1 cellular context compared by ENCODE assay signal in genomic region chr2:141513853-141514252, GRCh38.
A peak's percentile ranks its signal among the peaks of the same experiment; 100 is the strongest.
TF ChIP-seq lines count a peak whose summit lies in the region.

No MANE protein-coding gene starts in this region.

TF ChIP-seq in GM12878, 131 proteins besides CTCF, POLR2A, EP300 and RAD21 (continued from another document and continues in another):
- TF ChIP-seq CUX1 (IDR thresholded peaks at IDR 0.05; ENCODE audit: insufficient replicate concordance, low read depth, low read length): no peak
- peak; percentile 71; the same call in 1 of the 2 replicates for TF ChIP-seq TCF3 (IDR thresholded peaks at IDR 0.05; ENCODE audit: borderline replicate concordance, insufficient read depth, low read depth, low read length)
- TF ChIP-seq NFXL1 (IDR thresholded peaks at IDR 0.05; ENCODE audit: borderline replicate concordance): no peak
- TF ChIP-seq BRCA1 (IDR thresholded peaks at IDR 0.05; ENCODE audit: low read depth, low read length): no peak
- TF ChIP-seq TCF12 (IDR thresholded peaks at IDR 0.05; ENCODE audit: low read depth, low read length): peak; percentile 57; the same call in 1 of the 2 replicates
- TF ChIP-seq BCL11A (IDR thresholded peaks at IDR 0.05; ENCODE audit: low read depth, low read length): peak; percentile 100
- no peak for TF ChIP-seq E4F1 (IDR thresholded peaks at IDR 0.05; ENCODE audit: borderline replicate concordance, partially characterized antibody)
- TF ChIP-seq NFIC (IDR thresholded peaks at IDR 0.05; ENCODE audit: low read depth, low read length): peak; percentile 99
- TF ChIP-seq MLLT1 (IDR thresholded peaks at IDR 0.05): no peak
- TF ChIP-seq ETV6 (conservative IDR thresholded peaks at IDR 0.05 in 1 of 2, IDR thresholded peaks at IDR 0.05 in 1 of 2; ENCODE audit: borderline replicate concordance in 1 of 2, low read depth in 1 of 2): peak in 1 of 2 experiments; percentile 98; a peak in 2 of 4 replicates
- TF ChIP-seq, protein P1, sequence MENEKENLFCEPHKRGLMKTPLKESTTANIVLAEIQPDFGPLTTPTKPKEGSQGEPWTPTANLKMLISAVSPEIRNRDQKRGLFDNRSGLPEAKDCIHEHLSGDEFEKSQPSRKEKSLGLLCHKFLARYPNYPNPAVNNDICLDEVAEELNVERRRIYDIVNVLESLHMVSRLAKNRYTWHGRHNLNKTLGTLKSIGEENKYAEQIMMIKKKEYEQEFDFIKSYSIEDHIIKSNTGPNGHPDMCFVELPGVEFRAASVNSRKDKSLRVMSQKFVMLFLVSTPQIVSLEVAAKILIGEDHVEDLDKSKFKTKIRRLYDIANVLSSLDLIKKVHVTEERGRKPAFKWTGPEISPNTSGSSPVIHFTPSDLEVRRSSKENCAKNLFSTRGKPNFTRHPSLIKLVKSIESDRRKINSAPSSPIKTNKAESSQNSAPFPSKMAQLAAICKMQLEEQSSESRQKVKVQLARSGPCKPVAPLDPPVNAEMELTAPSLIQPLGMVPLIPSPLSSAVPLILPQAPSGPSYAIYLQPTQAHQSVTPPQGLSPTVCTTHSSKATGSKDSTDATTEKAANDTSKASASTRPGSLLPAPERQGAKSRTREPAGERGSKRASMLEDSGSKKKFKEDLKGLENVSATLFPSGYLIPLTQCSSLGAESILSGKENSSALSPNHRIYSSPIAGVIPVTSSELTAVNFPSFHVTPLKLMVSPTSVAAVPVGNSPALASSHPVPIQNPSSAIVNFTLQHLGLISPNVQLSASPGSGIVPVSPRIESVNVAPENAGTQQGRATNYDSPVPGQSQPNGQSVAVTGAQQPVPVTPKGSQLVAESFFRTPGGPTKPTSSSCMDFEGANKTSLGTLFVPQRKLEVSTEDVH (IDR thresholded peaks at IDR 0.05; ENCODE audit: low read depth, partially characterized antibody): no peak
- TF ChIP-seq MXI1 (IDR thresholded peaks at IDR 0.05; ENCODE audit: low read depth, low read length): no peak
- no peak for TF ChIP-seq HDGF (IDR thresholded peaks at IDR 0.05)
- TF ChIP-seq ZNF622 (IDR thresholded peaks at IDR 0.05): no peak
- TF ChIP-seq EZH2 (IDR thresholded peaks at IDR 0.05; ENCODE audit: borderline replicate concordance, control insufficient read depth, low read depth, low read length): no peak
- peak; percentile 80 for TF ChIP-seq TBL1XR1 (IDR thresholded peaks at IDR 0.05; ENCODE audit: low read depth, low read length)
- TF ChIP-seq, protein P2, sequence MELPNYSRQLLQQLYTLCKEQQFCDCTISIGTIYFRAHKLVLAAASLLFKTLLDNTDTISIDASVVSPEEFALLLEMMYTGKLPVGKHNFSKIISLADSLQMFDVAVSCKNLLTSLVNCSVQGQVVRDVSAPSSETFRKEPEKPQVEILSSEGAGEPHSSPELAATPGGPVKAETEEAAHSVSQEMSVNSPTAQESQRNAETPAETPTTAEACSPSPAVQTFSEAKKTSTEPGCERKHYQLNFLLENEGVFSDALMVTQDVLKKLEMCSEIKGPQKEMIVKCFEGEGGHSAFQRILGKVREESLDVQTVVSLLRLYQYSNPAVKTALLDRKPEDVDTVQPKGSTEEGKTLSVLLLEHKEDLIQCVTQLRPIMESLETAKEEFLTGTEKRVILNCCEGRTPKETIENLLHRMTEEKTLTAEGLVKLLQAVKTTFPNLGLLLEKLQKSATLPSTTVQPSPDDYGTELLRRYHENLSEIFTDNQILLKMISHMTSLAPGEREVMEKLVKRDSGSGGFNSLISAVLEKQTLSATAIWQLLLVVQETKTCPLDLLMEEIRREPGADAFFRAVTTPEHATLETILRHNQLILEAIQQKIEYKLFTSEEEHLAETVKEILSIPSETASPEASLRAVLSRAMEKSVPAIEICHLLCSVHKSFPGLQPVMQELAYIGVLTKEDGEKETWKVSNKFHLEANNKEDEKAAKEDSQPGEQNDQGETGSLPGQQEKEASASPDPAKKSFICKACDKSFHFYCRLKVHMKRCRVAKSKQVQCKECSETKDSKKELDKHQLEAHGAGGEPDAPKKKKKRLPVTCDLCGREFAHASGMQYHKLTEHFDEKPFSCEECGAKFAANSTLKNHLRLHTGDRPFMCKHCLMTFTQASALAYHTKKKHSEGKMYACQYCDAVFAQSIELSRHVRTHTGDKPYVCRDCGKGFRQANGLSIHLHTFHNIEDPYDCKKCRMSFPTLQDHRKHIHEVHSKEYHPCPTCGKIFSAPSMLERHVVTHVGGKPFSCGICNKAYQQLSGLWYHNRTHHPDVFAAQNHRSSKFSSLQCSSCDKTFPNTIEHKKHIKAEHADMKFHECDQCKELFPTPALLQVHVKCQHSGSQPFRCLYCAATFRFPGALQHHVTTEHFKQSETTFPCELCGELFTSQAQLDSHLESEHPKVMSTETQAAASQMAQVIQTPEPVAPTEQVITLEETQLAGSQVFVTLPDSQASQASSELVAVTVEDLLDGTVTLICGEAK (IDR thresholded peaks at IDR 0.05; ENCODE audit: borderline replicate concordance): no peak
- no peak for TF ChIP-seq ZBTB11 (CRISPR knock-in tag; IDR thresholded peaks at IDR 0.05)
- TF ChIP-seq TCF7 (IDR thresholded peaks at IDR 0.05; ENCODE audit: borderline replicate concordance): peak; percentile 85
- TF ChIP-seq EED (IDR thresholded peaks at IDR 0.05; ENCODE audit: low read depth): peak; percentile 97
- TF ChIP-seq, protein P3, sequence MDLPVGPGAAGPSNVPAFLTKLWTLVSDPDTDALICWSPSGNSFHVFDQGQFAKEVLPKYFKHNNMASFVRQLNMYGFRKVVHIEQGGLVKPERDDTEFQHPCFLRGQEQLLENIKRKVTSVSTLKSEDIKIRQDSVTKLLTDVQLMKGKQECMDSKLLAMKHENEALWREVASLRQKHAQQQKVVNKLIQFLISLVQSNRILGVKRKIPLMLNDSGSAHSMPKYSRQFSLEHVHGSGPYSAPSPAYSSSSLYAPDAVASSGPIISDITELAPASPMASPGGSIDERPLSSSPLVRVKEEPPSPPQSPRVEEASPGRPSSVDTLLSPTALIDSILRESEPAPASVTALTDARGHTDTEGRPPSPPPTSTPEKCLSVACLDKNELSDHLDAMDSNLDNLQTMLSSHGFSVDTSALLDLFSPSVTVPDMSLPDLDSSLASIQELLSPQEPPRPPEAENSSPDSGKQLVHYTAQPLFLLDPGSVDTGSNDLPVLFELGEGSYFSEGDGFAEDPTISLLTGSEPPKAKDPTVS (IDR thresholded peaks at IDR 0.05; ENCODE audit: low read depth, low read length): no peak
- TF ChIP-seq SREBF1 (IDR thresholded peaks at IDR 0.05; ENCODE audit: low read length): no peak
- no peak for TF ChIP-seq NRF1 (conservative IDR thresholded peaks at IDR 0.05; ENCODE audit: low read depth, low read length)
- TF ChIP-seq CBX5 (IDR thresholded peaks at IDR 0.05; ENCODE audit: low read depth): peak; percentile 92; the same call in 1 of the 2 replicates
- TF ChIP-seq, protein P4, sequence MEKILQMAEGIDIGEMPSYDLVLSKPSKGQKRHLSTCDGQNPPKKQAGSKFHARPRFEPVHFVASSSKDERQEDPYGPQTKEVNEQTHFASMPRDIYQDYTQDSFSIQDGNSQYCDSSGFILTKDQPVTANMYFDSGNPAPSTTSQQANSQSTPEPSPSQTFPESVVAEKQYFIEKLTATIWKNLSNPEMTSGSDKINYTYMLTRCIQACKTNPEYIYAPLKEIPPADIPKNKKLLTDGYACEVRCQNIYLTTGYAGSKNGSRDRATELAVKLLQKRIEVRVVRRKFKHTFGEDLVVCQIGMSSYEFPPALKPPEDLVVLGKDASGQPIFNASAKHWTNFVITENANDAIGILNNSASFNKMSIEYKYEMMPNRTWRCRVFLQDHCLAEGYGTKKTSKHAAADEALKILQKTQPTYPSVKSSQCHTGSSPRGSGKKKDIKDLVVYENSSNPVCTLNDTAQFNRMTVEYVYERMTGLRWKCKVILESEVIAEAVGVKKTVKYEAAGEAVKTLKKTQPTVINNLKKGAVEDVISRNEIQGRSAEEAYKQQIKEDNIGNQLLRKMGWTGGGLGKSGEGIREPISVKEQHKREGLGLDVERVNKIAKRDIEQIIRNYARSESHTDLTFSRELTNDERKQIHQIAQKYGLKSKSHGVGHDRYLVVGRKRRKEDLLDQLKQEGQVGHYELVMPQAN (conservative IDR thresholded peaks at IDR 0.05): no peak
- TF ChIP-seq, protein P5, sequence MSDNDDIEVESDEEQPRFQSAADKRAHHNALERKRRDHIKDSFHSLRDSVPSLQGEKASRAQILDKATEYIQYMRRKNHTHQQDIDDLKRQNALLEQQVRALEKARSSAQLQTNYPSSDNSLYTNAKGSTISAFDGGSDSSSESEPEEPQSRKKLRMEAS (IDR thresholded peaks at IDR 0.05; ENCODE audit: low read depth, low read length): no peak
- no peak for TF ChIP-seq SMC3 (IDR thresholded peaks at IDR 0.05; ENCODE audit: borderline replicate concordance, low read length)
- peak; percentile 90; the same call in 1 of the 2 replicates for TF ChIP-seq PAX5 (IDR thresholded peaks at IDR 0.05; ENCODE audit: borderline replicate concordance, low read depth, low read length)
